In genomic region chr7:48193421-48193820, GRCh38 we compare ENCODE assay signal across 28 cellular contexts. TPM values are rescaled to one million over a fixed set of nuclear protein-coding genes. Genes with fewer than 3 reads are reported as not detected.
"Had no signal": no experiment of that assay in that cellular context is flagged by ENCODE, and none has a peak within 500 bp of the region (broad histone marks: within the 10 kb centered on the region; RNA-seq: fewer than 3 reads in every experiment).

No MANE protein-coding gene starts in this region.

- H3K27ac ChIP-seq: colonic mucosa, epithelial cell of prostate, esophagus squamous epithelium, gastrocnemius medialis, heart right ventricle, left lung, lower lobe of right lung had no signal

- FAIRE-seq: endometrium, islet of Langerhans, keratinocyte had no signal

- ATAC-seq: effector memory CD8-positive, alpha-beta T cell; esophagus mucosa; gastrocnemius medialis; heart right ventricle; left cardiac atrium; left lung; left ventricle myocardium superior; lower lobe of right lung; mucosa of descending colon had no signal

- H3K4me3 ChIP-seq: colonic mucosa, esophagus squamous epithelium, gastrocnemius medialis, heart right ventricle, left lung, lower lobe of right lung, mucosa of descending colon had no signal

- H3K36me3 ChIP-seq: colonic mucosa, esophagus squamous epithelium, gastrocnemius medialis, heart right ventricle, left lung, lower lobe of right lung had no signal

- DNase-seq: colonic mucosa; cortex of kidney; effector CD8-positive, alpha-beta T cell; effector memory CD8-positive, alpha-beta T cell; endodermal cell; erythroblast; esophagus squamous epithelium; foreskin fibroblast; foreskin melanocyte; gastrocnemius medialis; glutamatergic neuron; head of caudate nucleus; heart right ventricle; hippocampal formation; left cardiac atrium; left lung; left ventricle myocardium superior; lower lobe of right lung; mesenchymal stem cell; mucosa of descending colon; naive B cell had no signal

- H3K4me1 ChIP-seq: colonic mucosa, esophagus squamous epithelium, gastrocnemius medialis, heart right ventricle, left lung, lower lobe of right lung had no signal

- H3K27me3 ChIP-seq: colonic mucosa, esophagus squamous epithelium, gastrocnemius medialis, heart right ventricle, left lung had no signal

- H3K9me3 ChIP-seq: colonic mucosa, esophagus squamous epithelium, gastrocnemius medialis, left lung, lower lobe of right lung, mucosa of descending colon had no signal

RNA-seq across cellular contexts. Expression of gene ABCA13, which starts 22.2 kb away (rescaled TPM):
- total RNA-seq: dermis microvascular lymphatic vessel endothelial cell, lung microvascular endothelial cell had no signal
